In the genomic region with DNA sequence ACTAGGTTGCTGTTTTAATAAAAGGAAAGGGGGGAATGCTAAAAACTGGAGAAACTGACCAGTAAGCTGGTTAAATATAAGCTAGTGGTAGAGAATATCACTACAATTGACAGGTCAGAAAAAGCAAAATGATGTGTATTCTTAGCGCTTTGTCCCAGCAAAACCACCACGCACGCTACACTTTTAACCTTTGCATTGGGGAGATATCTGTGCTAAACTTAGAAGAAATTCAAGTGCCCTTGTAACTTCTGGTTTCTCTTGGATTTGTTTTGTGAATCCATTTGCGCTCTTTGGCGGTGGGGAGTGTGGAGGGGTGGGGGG, we compare ENCODE assay signal across 8 cellular contexts. TPM values are rescaled to one million over a fixed set of nuclear protein-coding genes. Genes with fewer than 3 reads are reported as not detected.
DNase-seq lines count a peak whose midpoint lies in the region; ATAC-seq and TF ChIP-seq lines count a peak whose summit lies in the region.

No MANE protein-coding gene starts in this region.

- no peak for TF ChIP-seq CTCF in CD4-positive, alpha-beta T cell (IDR thresholded peaks at IDR 0.05)
- TF ChIP-seq CTCF in osteoblast (IDR thresholded peaks at IDR 0.05; ENCODE audit: extremely low read depth, low read depth, low read length): no peak

- no peak for ATAC-seq in CD4-positive, alpha-beta T cell (ENCODE audit: poor library complexity)
- ATAC-seq in GM19395 (IDR thresholded peaks at IDR 0.05; ENCODE audit: unreplicated experiment) (no peak), GM21825 (IDR thresholded peaks at IDR 0.05; ENCODE audit: unreplicated experiment) (no peak)

- H3K4me3 Mint-ChIP-seq in CD4-positive, alpha-beta T cell: peak overlapping the region; percentile 95

- H3K27me3 Mint-ChIP-seq in CD4-positive, alpha-beta T cell: no peaks in the 10 kb centered on the region

- H3K9me3 ChIP-seq in CD4-positive, alpha-beta T cell (ENCODE audit: control insufficient read depth, low read length): no peaks in the 10 kb centered on the region
- no peaks in the 10 kb centered on the region for H3K9me3 ChIP-seq in NT2/D1 (ENCODE audit: insufficient read depth, low read length)
- no peaks in the 10 kb centered on the region for H3K9me3 ChIP-seq in endocrine pancreas (ENCODE audit: control insufficient read depth, low read length)
- H3K9me3 ChIP-seq in osteoblast (ENCODE audit: low read depth, low read length): no peaks in the 10 kb centered on the region

- H3K4me1 ChIP-seq in NT2/D1 (ENCODE audit: insufficient read depth, insufficient read length): no peaks in the 10 kb centered on the region
- no peaks in the 10 kb centered on the region for H3K4me1 ChIP-seq in endocrine pancreas (ENCODE audit: control insufficient read depth, insufficient read depth, low read length)
- peaks cover 35% of the 10 kb centered on the region for H3K4me1 ChIP-seq in osteoblast (ENCODE audit: insufficient read depth, low read length)

- H2AFZ ChIP-seq in osteoblast (ENCODE audit: low read length): peak overlapping the region; percentile 59

- POLR2A ChIA-PET in CD4-positive, alpha-beta T cell (lab: Charles Lee): no interaction called here

- H3K27ac ChIP-seq in CD4-positive, alpha-beta T cell (ENCODE audit: low read depth, low read length): no peak overlapping the region
- peak overlapping the region; percentile 61 for H3K27ac ChIP-seq in osteoblast (ENCODE audit: low read depth, low read length)

- H3K4me2 ChIP-seq in osteoblast (ENCODE audit: insufficient read depth, low read length): peak overlapping the region; percentile 99

- H3K27ac Mint-ChIP-seq in CD4-positive, alpha-beta T cell: peak overlapping the region; percentile 78

- DNase-seq in CD4-positive, alpha-beta T cell: no peak
- DNase-seq in NT2/D1 (ENCODE audit: low read depth, low spot score): no peak
- DNase-seq in osteoblast (ENCODE audit: insufficient read length, low spot score, missing footprints): peak; percentile 57
- DNase-seq in stimulated activated CD4-positive, alpha-beta T cell treated with anti-CD3 and anti-CD28 coated beads, Interleukin-12 subunit alpha, Interleukin-12 subunit beta, amount 100 ng/mL, for 4 hours: no peak
- no peak for DNase-seq in NCI-H2171 treated with DMSO at 0.1 percent for 48 hours (lab: John Stamatoyannopoulos, UW)

- H3K36me3 Mint-ChIP-seq in CD4-positive, alpha-beta T cell (ENCODE audit: low read depth): peaks cover 17% of the 10 kb centered on the region

- H3K9ac ChIP-seq in NT2/D1 (ENCODE audit: insufficient read length, low read depth) (peak overlapping the region; percentile 93), endocrine pancreas (ENCODE audit: control insufficient read depth, insufficient read depth, low read length) (no peak overlapping the region)

- CTCF ChIA-PET in CD4-positive, alpha-beta T cell (lab: Charles Lee): no interaction called here

- intact Hi-C loops in CD4-positive, alpha-beta T cell (cut with DNase I, micrococcal nuclease): loop anchor here in 1 of 2 experiments (5.0 to 10.0 kb wide), 2 partner anchors 281 to 701 kb away; a partner anchor contains a TSS

- H4K20me1 ChIP-seq in osteoblast (ENCODE audit: insufficient read depth, low read length): peaks cover 5% of the 10 kb centered on the region

- H3K27me3 ChIP-seq in CD4-positive, alpha-beta T cell (ENCODE audit: control insufficient read depth, insufficient read depth, low read length): no peaks in the 10 kb centered on the region
- H3K27me3 ChIP-seq in NT2/D1 (ENCODE audit: insufficient read depth, insufficient read length) (peaks cover 5% of the 10 kb centered on the region), endocrine pancreas (ENCODE audit: control insufficient read depth, insufficient read depth, low read length) (no peaks in the 10 kb centered on the region), osteoblast (ENCODE audit: insufficient read depth, low read length) (no peaks in the 10 kb centered on the region)

- peaks cover 65% of the 10 kb centered on the region for H3K4me1 Mint-ChIP-seq in CD4-positive, alpha-beta T cell (ENCODE audit: low read depth)

- peaks cover 69% of the 10 kb centered on the region for H3K79me2 ChIP-seq in osteoblast (ENCODE audit: insufficient read depth, low read length)

- H3K4me3 ChIP-seq in NT2/D1 (ENCODE audit: insufficient read length, low read depth) (peak overlapping the region; percentile 97), endocrine pancreas (ENCODE audit: control insufficient read depth, insufficient read depth, low read length) (peak overlapping the region; percentile 88), osteoblast (ENCODE audit: insufficient read depth, low read length) (peak overlapping the region; percentile 97)

- no peaks in the 10 kb centered on the region for H3K9me3 Mint-ChIP-seq in CD4-positive, alpha-beta T cell

- peaks cover 18% of the 10 kb centered on the region for H3K36me3 ChIP-seq in NT2/D1 (ENCODE audit: insufficient read depth, insufficient read length, low read length)
- no peaks in the 10 kb centered on the region for H3K36me3 ChIP-seq in endocrine pancreas (ENCODE audit: control insufficient read depth, insufficient read depth, low read length)
- no peaks in the 10 kb centered on the region for H3K36me3 ChIP-seq in osteoblast (ENCODE audit: insufficient read depth, low read length)

RNA-seq across cellular contexts. Expression of a gene that starts 1.4 kb away (rescaled TPM):
- 1 to 10 TPM; 4.5 to 4.7 TPM for total RNA-seq in CD4-positive, alpha-beta T cell
- total RNA-seq in osteoblast: 10.3 and 10.9 TPM in 2 replicates
